In genomic region chr18:7663305-7664023, GRCh38 we compare ENCODE assay signal across 18 cellular contexts.
DNase-seq lines count a peak whose midpoint lies in the region; ATAC-seq, FAIRE-seq and TF ChIP-seq lines count a peak whose summit lies in the region.
"Had no signal": no experiment of that assay in that cellular context is flagged by ENCODE, and none has a peak within 500 bp of the region (broad histone marks: within the 10 kb centered on the region; RNA-seq: fewer than 3 reads in every experiment).

No MANE protein-coding gene starts in this region.

- H3K79me1 ChIP-seq in mesenchymal stem cell (replicated peaks; ENCODE audit: low read length, poor library complexity, severe bottlenecking) = peaks cover 29% of the 10 kb centered on the region

- in situ Hi-C loops in K562 (cut with MboI) = no loop called here

- H3K27ac ChIP-seq in K562 (ENCODE audit: extremely low read depth, low read depth, low read length) (no peak overlapping the region), mesenchymal stem cell (ENCODE audit: low read length, poor library complexity, severe bottlenecking) (no peak overlapping the region)
- H3K27ac ChIP-seq: A549, SJCRH30 had no signal

- intact Hi-C loops in K562 (cut with micrococcal nuclease) = no loop called here

- no peak overlapping the region for H3K4ac ChIP-seq in mesenchymal stem cell (ENCODE audit: low read depth in 1 of 2, low read length in 2 of 2)

- no peak overlapping the region for H3K18ac ChIP-seq in mesenchymal stem cell (ENCODE audit: low read depth in 1 of 2, low read length in 2 of 2)

- H2AFZ ChIP-seq in K562 (ENCODE audit: low read depth, low read length) (no peak overlapping the region), mesenchymal stem cell (ENCODE audit: low read depth, low read length) (no peak overlapping the region)

- H3K79me2 ChIP-seq in K562 (ENCODE audit: control insufficient read depth, insufficient read depth, low read length) = no peaks in the 10 kb centered on the region

- BruUV-seq in K562 (replicated peaks; lab: Mats Ljungman, UMichigan) = no TSS peak

- H3K14ac ChIP-seq in mesenchymal stem cell (ENCODE audit: low read length in 2 of 2) = no peak overlapping the region

- peak overlapping the region; percentile 7 for H4K8ac ChIP-seq in mesenchymal stem cell (ENCODE audit: low read length)

- H3K23ac ChIP-seq in mesenchymal stem cell (ENCODE audit: low read length in 2 of 2) = no peak overlapping the region

- no peak overlapping the region for H2AK5ac ChIP-seq in mesenchymal stem cell (ENCODE audit: low read length, severe bottlenecking)

- no peak for FAIRE-seq in K562 (lab: Jason Lieb, UNC)
- no peak for FAIRE-seq in H54 (lab: Jason Lieb, UNC)
- FAIRE-seq: A549, GM12891, GM18507 had no signal

- TF ChIP-seq CTCF in K562 (IDR thresholded peaks at IDR 0.05 in 2 of 3, conservative IDR thresholded peaks at IDR 0.05 in 1 of 3; ENCODE audit: insufficient read depth in 2 of 3, low read depth in 1 of 3, low read length in 3 of 3) = no peak

- no peaks in the 10 kb centered on the region for H3K9me1 ChIP-seq in K562 (ENCODE audit: control insufficient read depth, insufficient read depth, low read length)

- ATAC-seq in K562 = no peak
- ATAC-seq: A549 had no signal

- no peak for TF ChIP-seq EP300 in K562 (IDR thresholded peaks at IDR 0.05; ENCODE audit: low read length)

- H4K20me1 ChIP-seq in K562 (replicated peaks; ENCODE audit: control insufficient read depth, insufficient read depth, low read length) = no peaks in the 10 kb centered on the region

- POLR2A ChIA-PET in K562 (lab: Yijun Ruan, JAX) = interaction anchor here (1.1 kb wide), 1 partner anchor 29 kb away, joined by 3 read pairs; no protein-coding TSS in a partner anchor

- H4K91ac ChIP-seq in mesenchymal stem cell (ENCODE audit: low read length) = no peak overlapping the region

- CTCF ChIA-PET in K562 (lab: Yijun Ruan, JAX; ENCODE audit: low intra/inter-chr PET ratio) = no interaction called here

- DNase-seq in COLO829 (ENCODE audit: low spot score) (peak; percentile 33), M059J (ENCODE audit: low read depth) (peak; percentile 12), K562 (ENCODE audit: extremely low read depth in 1 of 4, low spot score in 3 of 4) (no peak), mesenchymal stem cell (peak; percentile 11), NOMO-1 (lab: John Stamatoyannopoulos, UW; ENCODE audit: unreplicated experiment in 2 of 2) (no peak), H54 (ENCODE audit: insufficient read length, low spot score) (no peak), retina (no peak)
- no peak for DNase-seq in activated naive CD4-positive, alpha-beta T cell treated with Interleukin-2 at 50 U/mL for 16 hours
- DNase-seq: GF-D8, Kasumi-1, NCI-H1417, NCI-H187 treated with DMSO at 0.1 percent for 48 hours, NCI-H446, NCI-H69, SJCRH30 had no signal

- H3K4me2 ChIP-seq in K562 (ENCODE audit: insufficient read depth, low read length) (no peak overlapping the region), mesenchymal stem cell (ENCODE audit: low read length, poor library complexity, severe bottlenecking) (no peak overlapping the region)
- H3K4me2 ChIP-seq: A549 had no signal

- H3K4me1 ChIP-seq in K562 (replicated peaks in 1 of 2; ENCODE audit: control insufficient read depth in 2 of 2, insufficient read depth in 2 of 2, low read length in 2 of 2) (no peaks in the 10 kb centered on the region), mesenchymal stem cell (ENCODE audit: control insufficient read depth, insufficient read depth, low read depth, low read length) (peaks cover 13% of the 10 kb centered on the region)
- H3K4me1 ChIP-seq: SJCRH30 had no signal

- H3K9me3 ChIP-seq in K562 (replicated peaks; ENCODE audit: control insufficient read depth, insufficient read depth, low read depth, low read length) (no peaks in the 10 kb centered on the region), mesenchymal stem cell (ENCODE audit: control insufficient read depth, low read length) (no peaks in the 10 kb centered on the region)
- H3K9me3 ChIP-seq: A549, SJCRH30 had no signal

- TF ChIP-seq RAD21 in K562 (CRISPR knock-in tag; conservative IDR thresholded peaks at IDR 0.05 in 1 of 2, IDR thresholded peaks at IDR 0.05 in 1 of 2) = no peak

- TF ChIP-seq POLR2A in K562 (conservative IDR thresholded peaks at IDR 0.05) = no peak
- TF ChIP-seq POLR2A in H54 (IDR thresholded peaks at IDR 0.05; ENCODE audit: low read depth, low read length) = no peak

- H3K36me3 ChIP-seq in K562 (ENCODE audit: control insufficient read depth, insufficient read depth, low read length) (no peaks in the 10 kb centered on the region), mesenchymal stem cell (ENCODE audit: control insufficient read depth in 1 of 2, insufficient read depth in 2 of 2, low read depth in 1 of 2, low read length in 2 of 2) (peaks cover 4 to 12% of the 10 kb centered on the region in 2 experiments)
- H3K36me3 ChIP-seq: SJCRH30 had no signal

- 0% methylated on average over 7 of the region's 7 CpGs for WGBS in K562 (ENCODE audit: insufficient coverage, low coverage, missing lambda C conversion rate)
- 86% methylated on average over 7 of the region's 7 CpGs for WGBS in mesenchymal stem cell

- no peak overlapping the region for H2BK12ac ChIP-seq in mesenchymal stem cell (ENCODE audit: low read length in 2 of 2)

- no peak overlapping the region for H2BK5ac ChIP-seq in mesenchymal stem cell (ENCODE audit: low read depth, low read length, poor library complexity, severe bottlenecking)

- H2BK15ac ChIP-seq in mesenchymal stem cell (ENCODE audit: low read depth, poor library complexity, severe bottlenecking) = no peak overlapping the region

- H2BK120ac ChIP-seq in mesenchymal stem cell (ENCODE audit: low read depth, low read length) = no peak overlapping the region

- H3K9ac ChIP-seq in K562 (ENCODE audit: insufficient read depth in 1 of 2, low read depth in 2 of 2, low read length in 2 of 2) (no peak overlapping the region), mesenchymal stem cell (ENCODE audit: low read length) (no peak overlapping the region)

- H3K4me3 ChIP-seq in K562 (no peak overlapping the region), mesenchymal stem cell (ENCODE audit: insufficient read depth in 1 of 2, low read depth in 1 of 2, low read length in 2 of 2) (no peak overlapping the region)
- H3K4me3 ChIP-seq: A549, SJCRH30 had no signal

- H3K27me3 ChIP-seq in K562 (ENCODE audit: control insufficient read depth in 2 of 2, insufficient read depth in 2 of 2, low read length in 2 of 2) (no peaks in the 10 kb centered on the region), mesenchymal stem cell (ENCODE audit: control insufficient read depth in 1 of 2, insufficient read depth in 1 of 2, low read length in 2 of 2) (no peaks in the 10 kb centered on the region)
- H3K27me3 ChIP-seq: SJCRH30 had no signal

TF ChIP-seq in K562, 482 proteins besides CTCF, POLR2A, EP300 and RAD21:
- TF ChIP-seq CEBPB (tag; IDR thresholded peaks at IDR 0.05) = peak; percentile 62
- TF ChIP-seq NCOA6 (IDR thresholded peaks at IDR 0.05) = no peak
- no peak for TF ChIP-seq LARP7 (IDR thresholded peaks at IDR 0.05)
- no peak for TF ChIP-seq ARHGAP35 (IDR thresholded peaks at IDR 0.05; ENCODE audit: partially characterized antibody)
- TF ChIP-seq ZNF175 (CRISPR knock-in tag; IDR thresholded peaks at IDR 0.05; ENCODE audit: low read depth) = no peak

Comparison
In these comparisons a context has a peak if more than half of its experiments do, and no peak if none do; other contexts are left out.
1. DNase-seq: peak in COLO829 (single experiment), M059J (single experiment) and mesenchymal stem cell (single experiment); none in K562 (0 of 4), NOMO-1 (0 of 2), H54 (single experiment), retina (single experiment) and activated naive CD4-positive, alpha-beta T cell treated with Interleukin-2 at 50 U/mL for 16 hours (single experiment).